9 cellular contexts compared by ENCODE assay signal in the genomic region with DNA sequence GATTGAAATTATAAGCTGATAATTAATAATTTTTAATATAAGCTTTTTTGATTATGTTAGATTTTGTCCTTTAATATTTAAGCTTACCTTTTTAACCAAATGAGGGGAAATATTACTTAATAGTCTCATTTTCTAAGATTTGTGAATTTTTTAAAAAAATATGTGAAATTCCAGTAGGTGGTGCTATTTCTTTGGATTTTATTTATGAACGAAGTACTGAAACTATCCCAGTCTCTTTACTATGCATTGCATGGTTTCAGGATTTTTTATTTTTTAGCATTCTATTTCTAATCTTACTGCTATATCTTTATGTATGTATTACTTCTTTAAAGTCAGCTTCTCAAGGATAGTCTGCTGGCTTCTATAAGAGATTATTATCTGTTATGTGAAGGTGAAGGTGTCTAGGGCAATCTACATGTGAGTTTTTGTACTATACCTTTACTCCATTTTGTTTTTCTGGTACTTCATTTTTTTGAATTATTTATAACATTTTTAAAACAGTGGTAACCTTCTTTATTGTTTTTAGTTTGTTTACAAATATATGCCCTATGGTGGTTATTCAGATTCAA.
A peak's percentile ranks its signal among the peaks of the same experiment; 100 is the strongest.
DNase-seq lines count a peak whose midpoint lies in the region; ATAC-seq, FAIRE-seq and TF ChIP-seq lines count a peak whose summit lies in the region.
"Had no signal": no experiment of that assay in that cellular context is flagged by ENCODE, and none has a peak within 500 bp of the region (broad histone marks: within the 10 kb centered on the region; RNA-seq: fewer than 3 reads in every experiment).

No MANE protein-coding gene starts in this region.

- no peak for ATAC-seq in pancreas
- no peak for ATAC-seq in HG02623 (IDR thresholded peaks at IDR 0.05; ENCODE audit: unreplicated experiment)
- ATAC-seq in HG02840 (IDR thresholded peaks at IDR 0.05; ENCODE audit: low FRiP score, unreplicated experiment) = no peak
- ATAC-seq: stimulated activated naive B cell treated with anti-CD40 and anti-IgM and Interleukin-4, amounts not matched to agents 10 μg/mL and 1 μg/mL and 100 μg/mL, for 72 hours had no signal

- H3F3A ChIP-seq in MM.1S (ENCODE audit: insufficient read depth, low read length) = no peaks in the 10 kb centered on the region

- no peak overlapping the region for H3K9ac ChIP-seq in MM.1S (ENCODE audit: low read length)

- no peaks in the 10 kb centered on the region for H4K20me1 ChIP-seq in MM.1S (ENCODE audit: insufficient read depth, low read length)

- no peak overlapping the region for H3K27ac ChIP-seq in MM.1S (ENCODE audit: low read length)
- H3K27ac ChIP-seq in pancreas = no peak overlapping the region

- peaks cover 5% of the 10 kb centered on the region; the same call in 1 of the 2 replicates for H3K4me1 ChIP-seq in MM.1S (ENCODE audit: low read length)
- H3K4me1 ChIP-seq in pancreas = no peaks in the 10 kb centered on the region

- H3K36me3 ChIP-seq in MM.1S (replicated peaks; ENCODE audit: insufficient read depth, low read length) (no peaks in the 10 kb centered on the region), pancreas (no peaks in the 10 kb centered on the region)

- TF ChIP-seq CTCF in MM.1S (IDR thresholded peaks at IDR 0.05; ENCODE audit: low read length) = peak; percentile 45
- TF ChIP-seq CTCF in choroid plexus epithelial cell (conservative IDR thresholded peaks at IDR 0.05; ENCODE audit: low read depth, low read length) = peak; percentile 43
- peak in 1 of 4 donors; percentile 43 for TF ChIP-seq CTCF in pancreas (IDR thresholded peaks at IDR 0.05)

- intact Hi-C loops in pancreas (cut with DNase I) = no loop called here

- H3K4me2 ChIP-seq in MM.1S (ENCODE audit: low read depth, low read length) = no peak overlapping the region

- H3K27me3 ChIP-seq in MM.1S (replicated peaks; ENCODE audit: insufficient read depth, low read length) (no peaks in the 10 kb centered on the region), pancreas (no peaks in the 10 kb centered on the region)

- peak; percentile 92 for FAIRE-seq in pancreas (lab: Jason Lieb, UNC)

- DNase-seq in DMS153 treated with DMSO at 0.1 percent for 48 hours (lab: John Stamatoyannopoulos, UW; ENCODE audit: unreplicated experiment) = peak; percentile 7
- no peak for DNase-seq in DMS153 (lab: John Stamatoyannopoulos, UW)
- DNase-seq in MM.1S = peak; percentile 55
- peak; percentile 19 for DNase-seq in choroid plexus epithelial cell (ENCODE audit: low read depth)
- DNase-seq in pancreas = no peak
- DNase-seq in NCI-H128 (lab: John Stamatoyannopoulos, UW; ENCODE audit: unreplicated experiment) = no peak
- DNase-seq: stimulated activated naive B cell treated with anti-CD40 and anti-IgM and Interleukin-4, amounts not matched to agents 10 μg/mL and 1 μg/mL and 100 μg/mL, for 72 hours had no signal

- no peaks in the 10 kb centered on the region for H3K9me3 ChIP-seq in MM.1S (replicated peaks; ENCODE audit: insufficient read depth, low read length)
- no peaks in the 10 kb centered on the region for H3K9me3 ChIP-seq in pancreas

- H3K79me2 ChIP-seq in MM.1S (ENCODE audit: low read length) = no peaks in the 10 kb centered on the region

- H3K4me3 ChIP-seq in MM.1S (ENCODE audit: low read length) (no peak overlapping the region), choroid plexus epithelial cell (ENCODE audit: low read depth, low read length) (no peak overlapping the region), pancreas (no peak overlapping the region)

- H3K9me2 ChIP-seq in MM.1S (replicated peaks; ENCODE audit: insufficient read depth, low read length) = no peaks in the 10 kb centered on the region

- no peak overlapping the region for H2AFZ ChIP-seq in MM.1S (ENCODE audit: low read length)

- WGBS in pancreas, 2 donors = 5 to 9% methylated on average over 1 of the region's 1 CpG

Comparison
In these comparisons a context has a peak if more than half of its experiments do, and no peak if none do; other contexts are left out.
1. DNase-seq: peak in DMS153 treated with DMSO at 0.1 percent for 48 hours (single experiment), MM.1S (single experiment) and choroid plexus epithelial cell (single experiment); none in DMS153 (single experiment), pancreas (0 of 6) and NCI-H128 (single experiment).